8 cellular contexts compared by ENCODE assay signal in the genomic region with DNA sequence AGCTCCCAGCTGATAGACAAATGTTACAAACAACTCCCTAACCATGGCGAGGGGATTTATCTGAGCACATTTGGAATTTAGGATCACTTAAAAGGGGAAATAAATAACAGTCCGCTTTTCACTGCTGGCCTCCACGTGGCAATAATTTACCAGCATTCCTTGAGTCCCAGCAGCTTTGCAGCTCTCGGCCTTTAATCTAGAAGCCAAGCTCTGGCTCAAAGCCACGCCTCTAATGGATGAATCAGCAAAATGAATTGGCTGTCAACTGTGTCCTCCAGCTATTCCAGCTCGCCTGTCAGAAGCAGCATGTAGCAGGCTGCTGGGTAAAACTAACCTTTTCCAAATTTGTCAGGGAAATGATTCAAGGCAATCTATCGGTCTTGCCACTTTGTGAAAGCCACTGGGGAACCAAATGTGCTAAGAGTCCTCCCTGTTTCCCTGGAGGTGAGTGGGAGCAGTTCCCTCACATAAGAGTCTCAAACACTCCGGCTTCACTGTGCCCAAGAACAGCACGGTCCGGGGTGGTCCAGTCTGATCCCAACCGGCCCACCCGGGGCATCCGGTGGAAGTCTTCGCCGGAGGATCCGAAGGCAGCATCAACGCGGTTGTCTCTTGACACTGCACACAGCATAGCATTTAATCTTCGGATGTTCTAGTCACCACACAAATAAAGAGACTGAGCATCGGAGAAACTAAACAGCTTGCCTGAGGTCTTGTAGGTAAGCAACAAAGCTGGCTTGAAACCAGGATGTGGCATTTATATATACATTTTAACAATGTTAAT.
A peak's percentile ranks its signal among the peaks of the same experiment; 100 is the strongest.
DNase-seq lines count a peak whose midpoint lies in the region; ATAC-seq and TF ChIP-seq lines count a peak whose summit lies in the region.
"Had no signal": no experiment of that assay in that cellular context is flagged by ENCODE, and none has a peak within 500 bp of the region (broad histone marks: within the 10 kb centered on the region; RNA-seq: fewer than 3 reads in every experiment).

No MANE protein-coding gene starts in this region.

- H3K4me1 Mint-ChIP-seq in activated CD8-positive, alpha-beta T cell treated with anti-CD3 and anti-CD28 coated beads for 36 hours (ENCODE audit: low read depth) = peaks cover 18% of the 10 kb centered on the region

- no peak overlapping the region for H3K27ac Mint-ChIP-seq in activated CD8-positive, alpha-beta T cell treated with anti-CD3 and anti-CD28 coated beads for 36 hours
- H3K27ac Mint-ChIP-seq: stimulated activated naive CD8-positive, alpha-beta T cell treated with anti-CD3 and anti-CD28 coated beads, Interleukin-15, Interleukin-2, amounts not matched to agents 100 ng/mL and 50 ng/mL, for 24 hours had no signal

- H3K27ac ChIP-seq in SK-N-MC = peak overlapping the region; percentile 80
- peak overlapping the region; percentile 66 to 83 (median 76) for H3K27ac ChIP-seq in esophagus squamous epithelium
- H3K27ac ChIP-seq in muscle layer of colon (ENCODE audit: low read depth, low read length) = peak overlapping the region; percentile 61

- peaks cover 9 to 36% (median 12%) of the 10 kb centered on the region in 3 donors for H3K4me1 ChIP-seq in esophagus squamous epithelium
- peaks cover 23% of the 10 kb centered on the region for H3K4me1 ChIP-seq in muscle layer of colon (ENCODE audit: insufficient read depth, low read length)

- peak overlapping the region; percentile 68 for H3K4me3 ChIP-seq in SK-N-MC
- H3K4me3 ChIP-seq in esophagus squamous epithelium = peak overlapping the region; percentile 9 to 52 (median 32)
- H3K4me3 ChIP-seq in muscle layer of colon (ENCODE audit: low read depth in 1 of 2, low read length in 2 of 2) = peak overlapping the region; percentile 4 to 49

- H3K27me3 ChIP-seq in esophagus squamous epithelium (no peaks in the 10 kb centered on the region), muscle layer of colon (ENCODE audit: control insufficient read depth in 1 of 2, insufficient read depth in 2 of 2, low read length in 2 of 2) (no peaks in the 10 kb centered on the region)

- H3K36me3 Mint-ChIP-seq in activated CD8-positive, alpha-beta T cell treated with anti-CD3 and anti-CD28 coated beads for 36 hours (ENCODE audit: low read depth) = peaks cover 8% of the 10 kb centered on the region

- no peaks in the 10 kb centered on the region for H3K9me3 Mint-ChIP-seq in activated CD8-positive, alpha-beta T cell treated with anti-CD3 and anti-CD28 coated beads for 36 hours
- H3K9me3 Mint-ChIP-seq: stimulated activated naive CD8-positive, alpha-beta T cell treated with anti-CD3 and anti-CD28 coated beads, Interleukin-15, Interleukin-2, amounts not matched to agents 100 ng/mL and 50 ng/mL, for 24 hours had no signal

- H3K9ac ChIP-seq in SK-N-MC (ENCODE audit: insufficient read length) = peak overlapping the region; percentile 32
- H3K9ac ChIP-seq in muscle layer of colon (ENCODE audit: low read length) = no peak overlapping the region

- TF ChIP-seq POLR2A in esophagus squamous epithelium (IDR thresholded peaks at IDR 0.05) = no peak

- POLR2A ChIA-PET in activated CD8-positive, alpha-beta T cell treated with anti-CD3 and anti-CD28 coated beads for 36 hours (lab: Charles Lee) = interaction anchor here (1.0 kb wide), 1 partner anchor 15 kb away, joined by 4 read pairs; no protein-coding TSS in a partner anchor

- no peak overlapping the region for H3K4me3 Mint-ChIP-seq in activated CD8-positive, alpha-beta T cell treated with anti-CD3 and anti-CD28 coated beads for 36 hours
- H3K4me3 Mint-ChIP-seq: stimulated activated naive CD8-positive, alpha-beta T cell treated with anti-CD3 and anti-CD28 coated beads, Interleukin-15, Interleukin-2, amounts not matched to agents 100 ng/mL and 50 ng/mL, for 24 hours had no signal

- CTCF ChIA-PET in activated CD8-positive, alpha-beta T cell treated with anti-CD3 and anti-CD28 coated beads for 36 hours (lab: Charles Lee) = interaction anchor here (1.0 kb wide), 1 partner anchor 9 kb away, joined by 4 read pairs; no protein-coding TSS in a partner anchor

- ATAC-seq in HG03025 (IDR thresholded peaks at IDR 0.05; ENCODE audit: low FRiP score, unreplicated experiment) = no peak
- no peak for ATAC-seq in activated CD8-positive, alpha-beta T cell treated with anti-CD3 and anti-CD28 coated beads for 36 hours

- intact Hi-C loops in esophagus squamous epithelium (cut with DNase I) = loop anchor here (10.0 kb wide), 1 partner anchor 72 kb away; no protein-coding TSS in a partner anchor
- intact Hi-C loops in activated CD8-positive, alpha-beta T cell treated with anti-CD3 and anti-CD28 coated beads for 36 hours (cut with micrococcal nuclease) = no loop called here

- peak; percentile 80 for DNase-seq in HS-5 (ENCODE audit: low read depth)
- peak; percentile 60 for DNase-seq in SK-N-MC (ENCODE audit: low read depth, low spot score)
- DNase-seq in esophagus squamous epithelium (lab: John Stamatoyannopoulos, UW) = no peak
- no peak for DNase-seq in NOMO-1 (lab: John Stamatoyannopoulos, UW; ENCODE audit: unreplicated experiment in 2 of 2)
- DNase-seq in activated CD8-positive, alpha-beta T cell treated with anti-CD3 and anti-CD28 coated beads for 36 hours = no peak

- H3K36me3 ChIP-seq in SK-N-MC (ENCODE audit: insufficient read depth, low read length) (peaks cover 8% of the 10 kb centered on the region), esophagus squamous epithelium (peaks cover 0 to 9% (median 0%) of the 10 kb centered on the region in 3 donors), muscle layer of colon (ENCODE audit: insufficient read depth, low read length) (peaks cover 12% of the 10 kb centered on the region)

- peak in 1 of 6 experiments; percentile 21 for TF ChIP-seq CTCF in esophagus squamous epithelium (IDR thresholded peaks at IDR 0.05)
- no peak for TF ChIP-seq CTCF in activated CD8-positive, alpha-beta T cell treated with anti-CD3 and anti-CD28 coated beads for 36 hours (IDR thresholded peaks at IDR 0.05)

- no peaks in the 10 kb centered on the region for H3K9me3 ChIP-seq in SK-N-MC (ENCODE audit: low read depth, low read length)
- no peaks in the 10 kb centered on the region for H3K9me3 ChIP-seq in esophagus squamous epithelium
- H3K9me3 ChIP-seq in muscle layer of colon (ENCODE audit: low read length) = no peaks in the 10 kb centered on the region

- WGBS in esophagus squamous epithelium, 2 donors = 21% methylated on average over 11 to 17 of the region's 20 CpGs

- no peaks in the 10 kb centered on the region for H3K27me3 Mint-ChIP-seq in activated CD8-positive, alpha-beta T cell treated with anti-CD3 and anti-CD28 coated beads for 36 hours
- H3K27me3 Mint-ChIP-seq: stimulated activated naive CD8-positive, alpha-beta T cell treated with anti-CD3 and anti-CD28 coated beads, Interleukin-15, Interleukin-2, amounts not matched to agents 100 ng/mL and 50 ng/mL, for 24 hours had no signal

Comparison
In these comparisons a context has a peak if more than half of its experiments do, and no peak if none do; other contexts are left out.
1. DNase-seq: peak in HS-5 (single experiment) and SK-N-MC (single experiment); none in esophagus squamous epithelium (single experiment), NOMO-1 (0 of 2) and activated CD8-positive, alpha-beta T cell treated with anti-CD3 and anti-CD28 coated beads for 36 hours (single experiment).
2. Peak in every context shown above with its lines, with median percentiles within 50 percentile points of each other: H3K27ac ChIP-seq and H3K4me3 ChIP-seq.